Comparison of ENCODE assay signal across 25 cellular contexts in the genomic region with DNA sequence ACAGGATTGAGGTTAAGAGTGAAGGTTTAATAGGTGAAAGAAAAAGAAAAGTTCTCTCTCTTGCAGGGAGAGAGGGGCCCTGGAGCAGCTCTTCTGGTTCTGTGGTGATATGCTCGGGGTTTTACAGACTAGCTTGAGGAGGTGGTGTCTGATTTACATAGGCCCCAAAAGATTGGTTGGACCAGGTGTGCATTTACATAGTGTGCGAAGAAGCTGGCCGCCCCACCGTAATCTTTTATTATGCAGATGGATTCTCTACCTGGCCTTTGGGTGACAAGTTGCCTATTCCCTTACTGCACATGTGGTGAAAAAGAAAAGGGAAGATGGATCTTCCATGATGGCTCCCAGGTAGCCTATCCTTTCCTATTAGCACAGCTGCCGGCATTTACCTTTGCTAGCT.
"Had no signal": no experiment of that assay in that cellular context is flagged by ENCODE, and none has a peak within 500 bp of the region (broad histone marks: within the 10 kb centered on the region; RNA-seq: fewer than 3 reads in every experiment).

No MANE protein-coding gene starts in this region.

- H2AFZ ChIP-seq: neural progenitor cell had no signal

- DNase-seq: cortex of kidney; dorsolateral prefrontal cortex; effector CD8-positive, alpha-beta T cell; heart left ventricle; hippocampal formation; left colon; left ventricle myocardium superior; mesenchymal stem cell; midbrain; psoas muscle; retina; right lobe of liver; stimulated activated CD4-positive, alpha-beta T cell treated with anti-CD3 and anti-CD28 coated beads, Interleukin-4, amount 100 ng/mL, for 1 hour; stimulated activated CD8-positive, alpha-beta memory T cell treated with anti-CD3 and anti-CD28 coated beads, Interleukin-4, amount 100 ng/mL, for 48 hours; tibial artery; upper lobe of left lung had no signal

- ATAC-seq: esophagus mucosa; heart left ventricle; left colon; left ventricle myocardium superior; natural killer cell treated with Interleukin-12 subunit alpha and Interleukin-12 subunit beta and Interleukin-15 and Interleukin-18, amount 100 ng/mL, for 72 hours; psoas muscle; right lobe of liver; stimulated activated effector memory CD8-positive, alpha-beta T cell treated with anti-CD3 and anti-CD28 coated beads, Interleukin-12 subunit alpha, Interleukin-12 subunit beta, amount 100 ng/mL, for 72 hours had no signal

- FAIRE-seq: endometrium, frontal cortex had no signal

- H3K27ac Mint-ChIP-seq: natural killer cell treated with Interleukin-12 subunit alpha and Interleukin-12 subunit beta and Interleukin-15 and Interleukin-18, amount 100 ng/mL, for 72 hours; neural progenitor cell; stimulated activated effector memory CD8-positive, alpha-beta T cell treated with anti-CD3 and anti-CD28 coated beads, Interleukin-12 subunit alpha, Interleukin-12 subunit beta, amount 100 ng/mL, for 72 hours; stimulated activated naive CD8-positive, alpha-beta T cell treated with anti-CD3 and anti-CD28 coated beads, Interleukin-15, Interleukin-2, amounts not matched to agents 100 ng/mL and 50 ng/mL, for 24 hours had no signal

- H3K4me3 Mint-ChIP-seq: natural killer cell treated with Interleukin-12 subunit alpha and Interleukin-12 subunit beta and Interleukin-15 and Interleukin-18, amount 100 ng/mL, for 72 hours; neural progenitor cell; stimulated activated effector memory CD8-positive, alpha-beta T cell treated with anti-CD3 and anti-CD28 coated beads, Interleukin-12 subunit alpha, Interleukin-12 subunit beta, amount 100 ng/mL, for 72 hours; stimulated activated naive CD8-positive, alpha-beta T cell treated with anti-CD3 and anti-CD28 coated beads, Interleukin-15, Interleukin-2, amounts not matched to agents 100 ng/mL and 50 ng/mL, for 24 hours had no signal

- H3K27me3 Mint-ChIP-seq: natural killer cell treated with Interleukin-12 subunit alpha and Interleukin-12 subunit beta and Interleukin-15 and Interleukin-18, amount 100 ng/mL, for 72 hours; stimulated activated naive CD8-positive, alpha-beta T cell treated with anti-CD3 and anti-CD28 coated beads, Interleukin-15, Interleukin-2, amounts not matched to agents 100 ng/mL and 50 ng/mL, for 24 hours had no signal

- H3K27ac ChIP-seq: dorsolateral prefrontal cortex, heart left ventricle, neural progenitor cell, psoas muscle, right lobe of liver, tibial artery, upper lobe of left lung, vagina had no signal

- H3K9me3 Mint-ChIP-seq: natural killer cell treated with Interleukin-12 subunit alpha and Interleukin-12 subunit beta and Interleukin-15 and Interleukin-18, amount 100 ng/mL, for 72 hours; neural progenitor cell; stimulated activated effector memory CD8-positive, alpha-beta T cell treated with anti-CD3 and anti-CD28 coated beads, Interleukin-12 subunit alpha, Interleukin-12 subunit beta, amount 100 ng/mL, for 72 hours; stimulated activated naive CD8-positive, alpha-beta T cell treated with anti-CD3 and anti-CD28 coated beads, Interleukin-15, Interleukin-2, amounts not matched to agents 100 ng/mL and 50 ng/mL, for 24 hours had no signal

- H3K4me1 ChIP-seq: heart left ventricle, neural progenitor cell, psoas muscle, right lobe of liver, tibial artery, upper lobe of left lung, vagina had no signal

- H3K36me3 ChIP-seq: heart left ventricle, neural progenitor cell, right lobe of liver, tibial artery, upper lobe of left lung, vagina had no signal

- H3K9me3 ChIP-seq: heart left ventricle, psoas muscle, right lobe of liver, tibial artery, upper lobe of left lung, vagina had no signal

- H3K4me2 ChIP-seq: neural progenitor cell had no signal

- H3K4me1 Mint-ChIP-seq: neural progenitor cell; stimulated activated effector memory CD8-positive, alpha-beta T cell treated with anti-CD3 and anti-CD28 coated beads, Interleukin-12 subunit alpha, Interleukin-12 subunit beta, amount 100 ng/mL, for 72 hours had no signal

- H3K9ac ChIP-seq: neural progenitor cell had no signal

- H3K27me3 ChIP-seq: dorsolateral prefrontal cortex, heart left ventricle, neural progenitor cell, right lobe of liver, tibial artery, upper lobe of left lung, vagina had no signal

- H3K36me3 Mint-ChIP-seq: natural killer cell treated with Interleukin-12 subunit alpha and Interleukin-12 subunit beta and Interleukin-15 and Interleukin-18, amount 100 ng/mL, for 72 hours; neural progenitor cell; stimulated activated effector memory CD8-positive, alpha-beta T cell treated with anti-CD3 and anti-CD28 coated beads, Interleukin-12 subunit alpha, Interleukin-12 subunit beta, amount 100 ng/mL, for 72 hours had no signal

- H3K4me3 ChIP-seq: dorsolateral prefrontal cortex, heart left ventricle, lung, neural progenitor cell, psoas muscle, right lobe of liver, tibial artery, upper lobe of left lung, vagina had no signal
